15 cellular contexts compared by ENCODE assay signal in the genomic region with DNA sequence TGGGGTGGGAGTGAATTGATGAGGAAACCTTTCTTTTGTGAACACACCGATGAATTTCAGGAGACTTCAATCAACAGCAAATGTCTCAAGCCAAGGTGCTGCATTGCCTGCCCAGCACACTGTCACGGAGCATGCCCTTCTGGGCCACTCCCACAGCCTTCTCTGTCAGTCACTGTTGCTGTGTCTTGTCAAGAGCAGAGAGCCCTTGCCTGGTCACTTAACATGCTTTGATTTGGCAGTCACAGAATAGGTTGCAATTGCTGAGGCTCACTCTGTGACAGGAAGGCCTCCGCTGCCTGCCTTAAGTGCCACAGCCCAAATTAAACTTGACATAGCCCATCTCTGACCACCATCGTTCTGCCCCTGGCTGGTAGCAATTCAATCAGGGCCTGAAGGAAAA.
DNase-seq lines count a peak whose midpoint lies in the region; ATAC-seq and TF ChIP-seq lines count a peak whose summit lies in the region.
"Had no signal": no experiment of that assay in that cellular context is flagged by ENCODE, and none has a peak within 500 bp of the region (broad histone marks: within the 10 kb centered on the region; RNA-seq: fewer than 3 reads in every experiment).

No MANE protein-coding gene starts in this region.

- H4K8ac ChIP-seq in mesendoderm (ENCODE audit: low read depth, low read length) = no peak overlapping the region

- H3K18ac ChIP-seq in mesendoderm (ENCODE audit: low read length) = no peak overlapping the region

- H2BK5ac ChIP-seq in mesendoderm (ENCODE audit: low read length) = no peak overlapping the region

- WGBS in heart left ventricle, 4 donors = 48 to 56% (median 51%) methylated on average over 4 of the region's 4 CpGs
- WGBS in heart right ventricle, 2 donors = 53 to 55% methylated on average over 4 of the region's 4 CpGs
- no CpG with 5 or more reads among the region's 4 CpGs for WGBS in mesendoderm (ENCODE audit: extremely low coverage, insufficient coverage, low lambda C conversion rate)

- H3K4me3 Mint-ChIP-seq in Calu3 (ENCODE audit: low read depth, unreplicated experiment) = no peak overlapping the region
- H3K4me3 Mint-ChIP-seq: CD4-positive, alpha-beta memory T cell; H9 had no signal

- ATAC-seq in heart left ventricle = peak; percentile 77 to 98 (median 97)
- ATAC-seq in heart right ventricle = peak; percentile 43 to 97 (median 91)
- ATAC-seq in left lung = peak; percentile 94
- ATAC-seq: HCT116 had no signal

- no peak overlapping the region for H3K4me2 ChIP-seq in mesendoderm (ENCODE audit: low read length)

- H4K5ac ChIP-seq in mesendoderm (ENCODE audit: low read length) = no peak overlapping the region

- H3K9me3 ChIP-seq in heart left ventricle = no peaks in the 10 kb centered on the region
- H3K9me3 ChIP-seq in heart right ventricle = peaks cover 0 to 4% (median 0%) of the 10 kb centered on the region in 11 donors
- H3K9me3 ChIP-seq in left lung = no peaks in the 10 kb centered on the region

- H3K9ac ChIP-seq in mesendoderm (ENCODE audit: low read length) = no peak overlapping the region
- H3K9ac ChIP-seq: GM23248 had no signal

- no peaks in the 10 kb centered on the region for H3K4me1 Mint-ChIP-seq in Calu3 (ENCODE audit: low read depth, unreplicated experiment)
- H3K4me1 Mint-ChIP-seq: CD4-positive, alpha-beta memory T cell had no signal

- H3K23ac ChIP-seq in mesendoderm (ENCODE audit: low read length) = no peak overlapping the region

- no peak overlapping the region for H2BK15ac ChIP-seq in mesendoderm (replicated peaks; ENCODE audit: low read depth)

- H3K27ac Mint-ChIP-seq in Calu3 (ENCODE audit: unreplicated experiment) = no peak overlapping the region
- H3K27ac Mint-ChIP-seq: CD4-positive, alpha-beta memory T cell had no signal

- CTCF ChIA-PET in Calu3 (lab: Charles Lee) = no interaction called here

- H3K36me3 ChIP-seq in heart left ventricle = no peaks in the 10 kb centered on the region
- H3K36me3 ChIP-seq in heart right ventricle = no peaks in the 10 kb centered on the region
- H3K36me3 ChIP-seq in left lung = no peaks in the 10 kb centered on the region
- H3K36me3 ChIP-seq in mesendoderm (ENCODE audit: control insufficient read depth, insufficient read depth, low read length) = no peaks in the 10 kb centered on the region

- H3K4ac ChIP-seq in mesendoderm (ENCODE audit: low read depth, low read length) = no peak overlapping the region

- H3K4me1 ChIP-seq in heart left ventricle (no peaks in the 10 kb centered on the region), heart right ventricle (no peaks in the 10 kb centered on the region), left lung (no peaks in the 10 kb centered on the region), mesendoderm (ENCODE audit: control insufficient read depth, low read depth, low read length) (no peaks in the 10 kb centered on the region)

- H3K27me3 ChIP-seq in heart left ventricle = no peaks in the 10 kb centered on the region
- H3K27me3 ChIP-seq in heart right ventricle = no peaks in the 10 kb centered on the region
- no peaks in the 10 kb centered on the region for H3K27me3 ChIP-seq in left lung
- no peaks in the 10 kb centered on the region for H3K27me3 ChIP-seq in mesendoderm (ENCODE audit: insufficient read depth, low read length, poor library complexity)

- no peak overlapping the region for H2BK120ac ChIP-seq in mesendoderm (ENCODE audit: low read depth, low read length)

- H3K4me3 ChIP-seq in heart left ventricle (no peak overlapping the region), heart right ventricle (no peak overlapping the region), left lung (no peak overlapping the region), mesendoderm (ENCODE audit: low read length) (no peak overlapping the region)
- H3K4me3 ChIP-seq: GM23248 had no signal

- TF ChIP-seq CTCF in heart left ventricle (IDR thresholded peaks at IDR 0.05) (no peak), heart right ventricle (IDR thresholded peaks at IDR 0.05) (no peak), left lung (IDR thresholded peaks at IDR 0.05) (no peak), Calu3 (IDR thresholded peaks at IDR 0.05; ENCODE audit: unreplicated experiment) (no peak)

- TF ChIP-seq POLR2A in heart left ventricle (IDR thresholded peaks at IDR 0.05) = no peak

- no peak overlapping the region for H3K56ac ChIP-seq in mesendoderm (ENCODE audit: low read length)

- no TSS peak for BruUV-seq in Calu3 (replicated peaks; lab: Mats Ljungman, UMichigan)

- no peak overlapping the region for H2AK5ac ChIP-seq in mesendoderm (ENCODE audit: low read length)

- H3K27me3 Mint-ChIP-seq in Calu3 (ENCODE audit: unreplicated experiment) = no peaks in the 10 kb centered on the region
- H3K27me3 Mint-ChIP-seq: CD4-positive, alpha-beta memory T cell had no signal

- DNase-seq in heart left ventricle = peak in 3 of 5 donors; percentile 17 to 70 (median 50)
- peak; percentile 31 to 36 for DNase-seq in heart right ventricle
- peak; percentile 75 for DNase-seq in islet precursor cell
- peak in 1 of 2 donors; percentile 34 for DNase-seq in left lung
- no peak for DNase-seq in activated CD4-positive, CD25-positive, alpha-beta regulatory T cell treated with anti-CD3 and anti-CD28 coated beads, Interleukin-2, amount 50 U/mL, for 72 hours
- no peak for DNase-seq in mesendoderm
- DNase-seq in Calu3 = no peak
- DNase-seq: C1 segment of cervical spinal cord; CD4-positive, alpha-beta memory T cell; COR-L47; DMS153; DND-41; GM23248; H9 had no signal

- no peaks in the 10 kb centered on the region for H3K36me3 Mint-ChIP-seq in Calu3 (ENCODE audit: insufficient read depth, unreplicated experiment)
- H3K36me3 Mint-ChIP-seq: CD4-positive, alpha-beta memory T cell had no signal

- H3K27ac ChIP-seq in heart left ventricle (peak overlapping the region in 2 of 12 donors; percentile 2 to 33), heart right ventricle (peak overlapping the region in 1 of 10 donors; percentile 61), left lung (no peak overlapping the region), mesendoderm (ENCODE audit: low read depth, low read length) (no peak overlapping the region)
- H3K27ac ChIP-seq: GM23248 had no signal

- intact Hi-C loops in heart left ventricle (cut with DNase I) = no loop called here
- intact Hi-C loops in heart right ventricle (cut with DNase I) = no loop called here
- intact Hi-C loops in left lung (cut with DNase I) = no loop called here
- intact Hi-C loops in Calu3 (cut with micrococcal nuclease; ENCODE audit: unreplicated experiment) = no loop called here

- no peaks in the 10 kb centered on the region for H3K9me3 Mint-ChIP-seq in Calu3 (ENCODE audit: low read depth, unreplicated experiment)
- H3K9me3 Mint-ChIP-seq: H9 had no signal

- H3K79me2 ChIP-seq in mesendoderm (ENCODE audit: control insufficient read depth, insufficient read depth, low read length) = no peaks in the 10 kb centered on the region

- H3K79me1 ChIP-seq in mesendoderm (ENCODE audit: low read length) = no peaks in the 10 kb centered on the region

Comparison
In these comparisons a context has a peak if more than half of its experiments do, and no peak if none do; other contexts are left out.
1. DNase-seq: peak in heart left ventricle (3 of 5), heart right ventricle (2 of 2) and islet precursor cell (single experiment); none in activated CD4-positive, CD25-positive, alpha-beta regulatory T cell treated with anti-CD3 and anti-CD28 coated beads, Interleukin-2, amount 50 U/mL, for 72 hours (single experiment), mesendoderm (single experiment) and Calu3 (single experiment).
2. Peak in every context shown above with its lines, with median percentiles within 50 percentile points of each other: ATAC-seq.